In the genomic region with DNA sequence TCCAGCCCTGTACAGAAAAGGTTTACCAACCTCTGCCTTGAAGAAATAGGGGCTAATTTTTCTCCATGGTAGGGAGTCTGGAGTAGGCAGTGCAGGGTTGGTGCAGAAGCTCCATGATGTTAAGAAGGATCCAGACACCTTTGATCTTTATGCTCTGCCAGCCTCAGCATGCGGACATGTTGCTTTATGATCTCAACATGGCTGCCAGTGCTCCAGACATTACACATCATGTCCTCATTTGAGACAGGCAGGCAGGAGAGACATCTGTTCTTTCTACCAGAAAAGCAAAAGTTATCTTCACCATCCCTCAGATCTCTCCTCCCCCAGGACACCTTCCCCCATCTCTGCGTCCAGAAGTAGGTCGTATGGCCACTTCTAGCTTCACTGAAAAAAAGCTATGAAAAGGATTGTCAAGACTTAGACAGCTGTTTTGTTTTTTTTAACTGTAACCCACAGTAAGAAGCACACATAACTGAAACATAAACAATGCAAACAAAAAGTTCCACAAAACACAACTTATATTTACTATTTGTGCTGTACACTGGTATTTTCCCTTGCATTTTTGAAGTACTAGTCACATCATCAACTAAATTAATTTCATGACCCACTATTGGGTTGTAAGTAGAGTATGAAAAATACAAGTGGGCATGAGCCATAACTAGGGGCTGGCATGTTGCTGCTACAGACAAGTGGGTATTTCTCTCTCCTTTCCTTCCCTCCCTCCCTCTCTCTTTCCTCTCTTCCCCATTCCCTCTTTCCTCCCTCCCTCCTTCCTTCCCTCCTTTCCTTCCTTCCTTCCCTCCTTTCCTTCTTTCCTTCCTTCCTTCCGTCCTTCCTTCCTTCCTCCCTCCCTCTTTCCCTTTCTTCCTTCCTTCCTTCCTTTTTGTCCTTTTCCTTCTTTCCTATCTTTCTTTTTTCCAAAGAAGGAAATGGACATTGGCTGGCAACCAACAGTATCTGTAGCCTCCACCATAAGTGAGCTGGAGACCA, we compare ENCODE assay signal across 1 cellular context.
TF ChIP-seq lines count a peak whose summit lies in the region.

No MANE protein-coding gene starts in this region.

TF ChIP-seq in HEK293, 187 proteins besides CTCF, POLR2A, EP300 and RAD21 (continued from another document):
- TF ChIP-seq ZNF843 (tag by site-specific recombination; IDR thresholded peaks at IDR 0.05) (no peak), ZNF473 (tag by site-specific recombination; IDR thresholded peaks at IDR 0.05) (0 out of 2 replicates have a peak, but pooled peaks have one; percentile 13), ZNF157 (tag by site-specific recombination; IDR thresholded peaks at IDR 0.05) (no peak), GLIS2 (tag by site-specific recombination; IDR thresholded peaks at IDR 0.05) (no peak), ZNF791 (tag by site-specific recombination; IDR thresholded peaks at IDR 0.05) (no peak), OSR2 (tag by site-specific recombination; IDR thresholded peaks at IDR 0.05) (no peak), ZNF132 (tag by site-specific recombination; IDR thresholded peaks at IDR 0.05; ENCODE audit: borderline replicate concordance) (no peak), ZNF146 (tag by site-specific recombination; IDR thresholded peaks at IDR 0.05) (no peak), ZSCAN16 (tag by site-specific recombination; IDR thresholded peaks at IDR 0.05) (no peak), ZNF654 (tag by site-specific recombination; IDR thresholded peaks at IDR 0.05; ENCODE audit: low read depth) (no peak), ZNF600 (tag by site-specific recombination; IDR thresholded peaks at IDR 0.05) (no peak), ZNF785 (tag by site-specific recombination; IDR thresholded peaks at IDR 0.05) (no peak), ZNF221 (tag by site-specific recombination; IDR thresholded peaks at IDR 0.05; ENCODE audit: borderline replicate concordance) (no peak), ZNF23 (tag by site-specific recombination; IDR thresholded peaks at IDR 0.05; ENCODE audit: borderline replicate concordance) (no peak), ZNF560 (tag by site-specific recombination; IDR thresholded peaks at IDR 0.05; ENCODE audit: borderline replicate concordance) (no peak), IKZF3 (tag by site-specific recombination; IDR thresholded peaks at IDR 0.05) (0 out of 2 replicates have a peak, but pooled peaks have one; percentile 19), PRDM1 (tag by site-specific recombination; IDR thresholded peaks at IDR 0.05) (peak; percentile 75), ZNF335 (tag by site-specific recombination; conservative IDR thresholded peaks at IDR 0.05) (no peak), ZNF112 (tag by site-specific recombination; IDR thresholded peaks at IDR 0.05) (no peak), SP3 (tag by site-specific recombination; IDR thresholded peaks at IDR 0.05) (no peak), ZFP37 (tag by site-specific recombination; IDR thresholded peaks at IDR 0.05) (no peak), ZNF777 (tag by site-specific recombination; IDR thresholded peaks at IDR 0.05; ENCODE audit: borderline replicate concordance) (no peak), TRIM28 (IDR thresholded peaks at IDR 0.05; ENCODE audit: borderline replicate concordance, low read length) (no peak), ZNF585B (tag by site-specific recombination; IDR thresholded peaks at IDR 0.05) (no peak), ZNF214 (tag by site-specific recombination; IDR thresholded peaks at IDR 0.05; ENCODE audit: borderline replicate concordance) (no peak), ZNF202 (tag by site-specific recombination; IDR thresholded peaks at IDR 0.05; ENCODE audit: borderline replicate concordance) (no peak), ZEB2 (tag by site-specific recombination; IDR thresholded peaks at IDR 0.05) (no peak), FEZF1 (tag by site-specific recombination; IDR thresholded peaks at IDR 0.05) (no peak)
- TF ChIP-seq, protein P1, sequence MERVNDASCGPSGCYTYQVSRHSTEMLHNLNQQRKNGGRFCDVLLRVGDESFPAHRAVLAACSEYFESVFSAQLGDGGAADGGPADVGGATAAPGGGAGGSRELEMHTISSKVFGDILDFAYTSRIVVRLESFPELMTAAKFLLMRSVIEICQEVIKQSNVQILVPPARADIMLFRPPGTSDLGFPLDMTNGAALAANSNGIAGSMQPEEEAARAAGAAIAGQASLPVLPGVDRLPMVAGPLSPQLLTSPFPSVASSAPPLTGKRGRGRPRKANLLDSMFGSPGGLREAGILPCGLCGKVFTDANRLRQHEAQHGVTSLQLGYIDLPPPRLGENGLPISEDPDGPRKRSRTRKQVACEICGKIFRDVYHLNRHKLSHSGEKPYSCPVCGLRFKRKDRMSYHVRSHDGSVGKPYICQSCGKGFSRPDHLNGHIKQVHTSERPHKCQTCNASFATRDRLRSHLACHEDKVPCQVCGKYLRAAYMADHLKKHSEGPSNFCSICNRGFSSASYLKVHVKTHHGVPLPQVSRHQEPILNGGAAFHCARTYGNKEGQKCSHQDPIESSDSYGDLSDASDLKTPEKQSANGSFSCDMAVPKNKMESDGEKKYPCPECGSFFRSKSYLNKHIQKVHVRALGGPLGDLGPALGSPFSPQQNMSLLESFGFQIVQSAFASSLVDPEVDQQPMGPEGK (tag by site-specific recombination; IDR thresholded peaks at IDR 0.05): no peak
- TF ChIP-seq, protein P2, sequence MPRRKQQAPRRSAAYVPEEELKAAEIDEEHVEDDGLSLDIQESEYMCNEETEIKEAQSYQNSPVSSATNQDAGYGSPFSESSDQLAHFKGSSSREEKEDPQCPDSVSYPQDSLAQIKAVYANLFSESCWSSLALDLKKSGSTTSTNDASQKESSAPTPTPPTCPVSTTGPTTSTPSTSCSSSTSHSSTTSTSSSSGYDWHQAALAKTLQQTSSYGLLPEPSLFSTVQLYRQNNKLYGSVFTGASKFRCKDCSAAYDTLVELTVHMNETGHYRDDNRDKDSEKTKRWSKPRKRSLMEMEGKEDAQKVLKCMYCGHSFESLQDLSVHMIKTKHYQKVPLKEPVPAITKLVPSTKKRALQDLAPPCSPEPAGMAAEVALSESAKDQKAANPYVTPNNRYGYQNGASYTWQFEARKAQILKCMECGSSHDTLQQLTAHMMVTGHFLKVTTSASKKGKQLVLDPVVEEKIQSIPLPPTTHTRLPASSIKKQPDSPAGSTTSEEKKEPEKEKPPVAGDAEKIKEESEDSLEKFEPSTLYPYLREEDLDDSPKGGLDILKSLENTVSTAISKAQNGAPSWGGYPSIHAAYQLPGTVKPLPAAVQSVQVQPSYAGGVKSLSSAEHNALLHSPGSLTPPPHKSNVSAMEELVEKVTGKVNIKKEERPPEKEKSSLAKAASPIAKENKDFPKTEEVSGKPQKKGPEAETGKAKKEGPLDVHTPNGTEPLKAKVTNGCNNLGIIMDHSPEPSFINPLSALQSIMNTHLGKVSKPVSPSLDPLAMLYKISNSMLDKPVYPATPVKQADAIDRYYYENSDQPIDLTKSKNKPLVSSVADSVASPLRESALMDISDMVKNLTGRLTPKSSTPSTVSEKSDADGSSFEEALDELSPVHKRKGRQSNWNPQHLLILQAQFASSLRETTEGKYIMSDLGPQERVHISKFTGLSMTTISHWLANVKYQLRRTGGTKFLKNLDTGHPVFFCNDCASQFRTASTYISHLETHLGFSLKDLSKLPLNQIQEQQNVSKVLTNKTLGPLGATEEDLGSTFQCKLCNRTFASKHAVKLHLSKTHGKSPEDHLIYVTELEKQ (tag by site-specific recombination; IDR thresholded peaks at IDR 0.05; ENCODE audit: borderline replicate concordance): no peak
- TF ChIP-seq, protein P3, sequence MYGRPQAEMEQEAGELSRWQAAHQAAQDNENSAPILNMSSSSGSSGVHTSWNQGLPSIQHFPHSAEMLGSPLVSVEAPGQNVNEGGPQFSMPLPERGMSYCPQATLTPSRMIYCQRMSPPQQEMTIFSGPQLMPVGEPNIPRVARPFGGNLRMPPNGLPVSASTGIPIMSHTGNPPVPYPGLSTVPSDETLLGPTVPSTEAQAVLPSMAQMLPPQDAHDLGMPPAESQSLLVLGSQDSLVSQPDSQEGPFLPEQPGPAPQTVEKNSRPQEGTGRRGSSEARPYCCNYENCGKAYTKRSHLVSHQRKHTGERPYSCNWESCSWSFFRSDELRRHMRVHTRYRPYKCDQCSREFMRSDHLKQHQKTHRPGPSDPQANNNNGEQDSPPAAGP (tag by site-specific recombination; IDR thresholded peaks at IDR 0.05): no peak
